In the genomic region with DNA sequence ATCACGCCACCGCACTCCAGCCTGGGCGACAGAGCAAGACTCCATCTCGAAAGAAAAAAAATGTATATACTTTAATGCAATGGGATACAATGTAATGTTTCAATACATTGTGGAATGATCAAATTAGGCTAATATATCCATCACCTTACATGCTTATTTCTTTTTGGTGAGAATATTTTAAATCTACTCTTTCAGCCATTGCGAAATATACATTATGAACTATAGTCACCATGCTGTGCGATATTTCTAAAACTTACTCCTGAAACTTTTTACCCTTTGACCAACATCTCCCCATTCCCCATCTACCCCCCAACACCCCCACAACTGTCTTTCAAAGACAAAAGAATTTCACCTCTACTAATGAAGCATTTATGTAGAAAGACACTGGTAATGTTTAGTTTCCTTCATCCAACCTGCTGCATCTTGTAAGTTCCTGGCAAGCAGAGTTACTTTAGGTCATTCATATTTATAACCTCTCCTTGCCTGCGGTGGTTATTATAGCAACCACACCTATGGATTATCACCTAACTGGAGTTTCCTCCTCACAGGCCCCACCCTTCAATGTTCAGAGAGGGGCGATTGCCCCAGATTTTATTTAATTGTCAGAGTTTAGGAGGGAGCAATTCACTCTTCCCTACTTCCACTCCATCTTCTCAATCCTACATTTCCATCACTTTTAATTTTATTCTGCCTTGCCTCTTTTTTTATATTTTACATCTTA, we compare ENCODE assay signal across 9 cellular contexts. TPM values are rescaled to one million over a fixed set of nuclear protein-coding genes. Genes with fewer than 3 reads are reported as not detected.
DNase-seq lines count a peak whose midpoint lies in the region; ATAC-seq and TF ChIP-seq lines count a peak whose summit lies in the region.
"Had no signal": no experiment of that assay in that cellular context is flagged by ENCODE, and none has a peak within 500 bp of the region (broad histone marks: within the 10 kb centered on the region; RNA-seq: fewer than 3 reads in every experiment).

No MANE protein-coding gene starts in this region.

- H3K4me3 ChIP-seq in liver (ENCODE audit: low read depth in 1 of 3, low read length in 3 of 3), result peak overlapping the region in 2 of 3 donors; percentile 85 to 100

- H3K27ac Mint-ChIP-seq in activated naive CD4-positive, alpha-beta T cell treated with anti-CD3 and anti-CD28 coated beads, Interleukin-2, amount 10 ng/mL, durations not matched to agents 7 days and 5 days, result peak overlapping the region; percentile 98
- H3K27ac Mint-ChIP-seq in activated naive CD8-positive, alpha-beta T cell, result peak overlapping the region; percentile 96
- peak overlapping the region; percentile 69 for H3K27ac Mint-ChIP-seq in type B pancreatic cell

- H3K36me3 ChIP-seq in liver (ENCODE audit: control insufficient read depth in 4 of 4, insufficient read depth in 3 of 4, low read depth in 1 of 4, low read length in 3 of 4), result no peaks in the 10 kb centered on the region

- TF ChIP-seq RAD21 in liver (IDR thresholded peaks at IDR 0.05), result no peak

- peaks cover 3% of the 10 kb centered on the region for H3K27me3 Mint-ChIP-seq in activated naive CD4-positive, alpha-beta T cell treated with anti-CD3 and anti-CD28 coated beads, Interleukin-2, amount 10 ng/mL, durations not matched to agents 7 days and 5 days
- peaks cover 4% of the 10 kb centered on the region for H3K27me3 Mint-ChIP-seq in activated naive CD8-positive, alpha-beta T cell
- H3K27me3 Mint-ChIP-seq in type B pancreatic cell, result no peaks in the 10 kb centered on the region

- no peaks in the 10 kb centered on the region for H3K9me3 ChIP-seq in liver (ENCODE audit: control insufficient read depth in 4 of 4, low read length in 3 of 4)

- H3K9ac ChIP-seq in liver (ENCODE audit: low read depth in 1 of 2, low read length in 2 of 2), result no peak overlapping the region

- ATAC-seq in HG03280 (IDR thresholded peaks at IDR 0.05; ENCODE audit: unreplicated experiment) (no peak), GM21529 (IDR thresholded peaks at IDR 0.05; ENCODE audit: unreplicated experiment) (no peak)

- TF ChIP-seq CTCF in liver (IDR thresholded peaks at IDR 0.05; ENCODE audit: low read depth, low read length, missing input control) (no peak), type B pancreatic cell (conservative IDR thresholded peaks at IDR 0.05) (no peak)

- peaks cover 25% of the 10 kb centered on the region for H3K4me1 Mint-ChIP-seq in activated naive CD4-positive, alpha-beta T cell treated with anti-CD3 and anti-CD28 coated beads, Interleukin-2, amount 10 ng/mL, durations not matched to agents 7 days and 5 days
- H3K4me1 Mint-ChIP-seq in activated naive CD8-positive, alpha-beta T cell (ENCODE audit: low read depth), result peaks cover 23% of the 10 kb centered on the region
- peaks cover 12% of the 10 kb centered on the region for H3K4me1 Mint-ChIP-seq in type B pancreatic cell (ENCODE audit: unreplicated experiment)

- H3K27me3 ChIP-seq in liver (ENCODE audit: control insufficient read depth in 4 of 4, insufficient read depth in 4 of 4, low read length in 3 of 4), result no peaks in the 10 kb centered on the region

- H3K36me3 Mint-ChIP-seq in activated naive CD4-positive, alpha-beta T cell treated with anti-CD3 and anti-CD28 coated beads, Interleukin-2, amount 10 ng/mL, durations not matched to agents 7 days and 5 days, result peaks cover 3% of the 10 kb centered on the region
- no peaks in the 10 kb centered on the region for H3K36me3 Mint-ChIP-seq in activated naive CD8-positive, alpha-beta T cell
- no peaks in the 10 kb centered on the region for H3K36me3 Mint-ChIP-seq in type B pancreatic cell

- H3K27ac ChIP-seq in liver (ENCODE audit: low read depth in 1 of 2, low read length in 2 of 2), result no peak overlapping the region

- peaks cover 0 to 12% (median 8%) of the 10 kb centered on the region in 4 donors for H3K4me1 ChIP-seq in liver (ENCODE audit: control insufficient read depth in 4 of 4, insufficient read depth in 4 of 4, low read length in 3 of 4)

- H3K9me3 Mint-ChIP-seq in activated naive CD4-positive, alpha-beta T cell treated with anti-CD3 and anti-CD28 coated beads, Interleukin-2, amount 10 ng/mL, durations not matched to agents 7 days and 5 days, result no peaks in the 10 kb centered on the region
- no peaks in the 10 kb centered on the region for H3K9me3 Mint-ChIP-seq in activated naive CD8-positive, alpha-beta T cell (ENCODE audit: low read depth)
- H3K9me3 Mint-ChIP-seq in type B pancreatic cell, result no peaks in the 10 kb centered on the region

- CTCF ChIA-PET in activated naive CD4-positive, alpha-beta T cell treated with anti-CD3 and anti-CD28 coated beads, Interleukin-2, amount 10 ng/mL, durations not matched to agents 7 days and 5 days (lab: Charles Lee), result interaction anchor here (1.6 kb wide), 1 partner anchor 58 kb away, joined by 4 read pairs; the partner anchor contains the start of gene MRO

- no peak for DNase-seq in activated naive CD4-positive, alpha-beta T cell treated with anti-CD3 and anti-CD28 coated beads, Interleukin-2, amount 10 ng/mL, durations not matched to agents 7 days and 5 days
- DNase-seq in activated naive CD4-positive, alpha-beta T cell (lab: John Stamatoyannopoulos, UW), result no peak
- no peak for DNase-seq in type B pancreatic cell (ENCODE audit: extremely low spot score, unreplicated experiment)
- no peak for DNase-seq in SW480 (ENCODE audit: low spot score)

- WGBS in liver, result 81% methylated on average over 8 of the region's 8 CpGs

- H3K4me3 Mint-ChIP-seq in activated naive CD4-positive, alpha-beta T cell treated with anti-CD3 and anti-CD28 coated beads, Interleukin-2, amount 10 ng/mL, durations not matched to agents 7 days and 5 days, result peak overlapping the region; percentile 89
- peak overlapping the region; percentile 94 for H3K4me3 Mint-ChIP-seq in activated naive CD8-positive, alpha-beta T cell
- H3K4me3 Mint-ChIP-seq in type B pancreatic cell, result peak overlapping the region; percentile 92

TF ChIP-seq in liver, 16 proteins besides CTCF, POLR2A, EP300 and RAD21:
- no peak for TF ChIP-seq HNF4A (conservative IDR thresholded peaks at IDR 0.05)
- TF ChIP-seq TAF1 (conservative IDR thresholded peaks at IDR 0.05), result no peak
- TF ChIP-seq, protein P1, sequence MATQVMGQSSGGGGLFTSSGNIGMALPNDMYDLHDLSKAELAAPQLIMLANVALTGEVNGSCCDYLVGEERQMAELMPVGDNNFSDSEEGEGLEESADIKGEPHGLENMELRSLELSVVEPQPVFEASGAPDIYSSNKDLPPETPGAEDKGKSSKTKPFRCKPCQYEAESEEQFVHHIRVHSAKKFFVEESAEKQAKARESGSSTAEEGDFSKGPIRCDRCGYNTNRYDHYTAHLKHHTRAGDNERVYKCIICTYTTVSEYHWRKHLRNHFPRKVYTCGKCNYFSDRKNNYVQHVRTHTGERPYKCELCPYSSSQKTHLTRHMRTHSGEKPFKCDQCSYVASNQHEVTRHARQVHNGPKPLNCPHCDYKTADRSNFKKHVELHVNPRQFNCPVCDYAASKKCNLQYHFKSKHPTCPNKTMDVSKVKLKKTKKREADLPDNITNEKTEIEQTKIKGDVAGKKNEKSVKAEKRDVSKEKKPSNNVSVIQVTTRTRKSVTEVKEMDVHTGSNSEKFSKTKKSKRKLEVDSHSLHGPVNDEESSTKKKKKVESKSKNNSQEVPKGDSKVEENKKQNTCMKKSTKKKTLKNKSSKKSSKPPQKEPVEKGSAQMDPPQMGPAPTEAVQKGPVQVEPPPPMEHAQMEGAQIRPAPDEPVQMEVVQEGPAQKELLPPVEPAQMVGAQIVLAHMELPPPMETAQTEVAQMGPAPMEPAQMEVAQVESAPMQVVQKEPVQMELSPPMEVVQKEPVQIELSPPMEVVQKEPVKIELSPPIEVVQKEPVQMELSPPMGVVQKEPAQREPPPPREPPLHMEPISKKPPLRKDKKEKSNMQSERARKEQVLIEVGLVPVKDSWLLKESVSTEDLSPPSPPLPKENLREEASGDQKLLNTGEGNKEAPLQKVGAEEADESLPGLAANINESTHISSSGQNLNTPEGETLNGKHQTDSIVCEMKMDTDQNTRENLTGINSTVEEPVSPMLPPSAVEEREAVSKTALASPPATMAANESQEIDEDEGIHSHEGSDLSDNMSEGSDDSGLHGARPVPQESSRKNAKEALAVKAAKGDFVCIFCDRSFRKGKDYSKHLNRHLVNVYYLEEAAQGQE (IDR thresholded peaks at IDR 0.05), result no peak
- no peak for TF ChIP-seq YY1 (IDR thresholded peaks at IDR 0.05)
- no peak for TF ChIP-seq EGR1 (IDR thresholded peaks at IDR 0.05; ENCODE audit: low read depth in 2 of 2)
- no peak for TF ChIP-seq ZBTB33 (IDR thresholded peaks at IDR 0.05)
- TF ChIP-seq FOXA1 (IDR thresholded peaks at IDR 0.05), result no peak
- TF ChIP-seq MAX (IDR thresholded peaks at IDR 0.05), result no peak
- no peak for TF ChIP-seq NR2F2 (IDR thresholded peaks at IDR 0.05)
- no peak for TF ChIP-seq RXRA (IDR thresholded peaks at IDR 0.05)
- TF ChIP-seq JUND (IDR thresholded peaks at IDR 0.05), result no peak
- TF ChIP-seq FOXA2 (IDR thresholded peaks at IDR 0.05), result no peak
- TF ChIP-seq HNF4G (IDR thresholded peaks at IDR 0.05), result no peak

RNA-seq across cellular contexts. Expression of gene ME2, which starts 1.2 kb away (rescaled TPM):
- total RNA-seq in liver (10 to 100 TPM; 20.7 to 33.8 TPM), type B pancreatic cell (ENCODE audit: low replicate concordance) (49.6 and 51.1 TPM in 2 replicates)
- polyA plus RNA-seq in liver, result 10 to 100 TPM in 1 of 2 donors, 1 to 10 TPM in 1; 9.0 to 11.5 TPM

RNA-seq across cellular contexts. Expression of gene MRO, which starts 57.9 kb away (rescaled TPM):
- total RNA-seq in liver (1 to 10 TPM; 2.5 to 2.8 TPM), type B pancreatic cell (ENCODE audit: low replicate concordance) (1.2 and 8.6 TPM in 2 replicates)
- 1 to 10 TPM; 1.6 to 2.8 TPM for polyA plus RNA-seq in liver
- total RNA-seq: glomerular endothelial cell had no signal
